ENCODE assay signal across 8 cellular contexts in genomic region chr1:53946252-53947171, GRCh38. TPM values are rescaled to one million over a fixed set of nuclear protein-coding genes. Genes with fewer than 3 reads are reported as not detected.
DNase-seq lines count a peak whose midpoint lies in the region; ATAC-seq and TF ChIP-seq lines count a peak whose summit lies in the region.

LRRC42 (plus strand) TSS chr1:53946350; CDS start chr1:53952000, 5,650 bp downstream.

- no peaks in the 10 kb centered on the region for H3K9me3 Mint-ChIP-seq in H9
- no peaks in the 10 kb centered on the region for H3K9me3 Mint-ChIP-seq in stimulated activated effector memory CD8-positive, alpha-beta T cell treated with anti-CD3 and anti-CD28 coated beads, Interleukin-12 subunit alpha, Interleukin-12 subunit beta, amount 100 ng/mL, for 72 hours

- peaks cover 13% of the 10 kb centered on the region for H3K23me2 ChIP-seq in H9 (ENCODE audit: insufficient read length, low read depth, low read length, poor library complexity, severe bottlenecking)

- H4K5ac ChIP-seq in H9 (ENCODE audit: insufficient read length, low read depth, low read length): no peak within 1 kb of the TSS

- H3K18ac ChIP-seq in H9 (ENCODE audit: insufficient read length, low read depth, low read length): no peak within 1 kb of the TSS

- H3K4ac ChIP-seq in H9 (ENCODE audit: low read depth, low read length): no peak within 1 kb of the TSS

- H3K4me1 Mint-ChIP-seq in H9: peaks cover 55 to 68% of the 10 kb centered on the region in 2 experiments
- peaks cover 55% of the 10 kb centered on the region for H3K4me1 Mint-ChIP-seq in stimulated activated effector memory CD8-positive, alpha-beta T cell treated with anti-CD3 and anti-CD28 coated beads, Interleukin-12 subunit alpha, Interleukin-12 subunit beta, amount 100 ng/mL, for 72 hours

- DNase-seq in stimulated activated CD8-positive, alpha-beta memory T cell treated with anti-CD3 and anti-CD28 coated beads, Interleukin-12 subunit alpha, Interleukin-12 subunit beta, amount 100 ng/mL, for 24 hours (ENCODE audit: extremely low read depth): peak; percentile 73
- DNase-seq in stimulated activated CD8-positive, alpha-beta memory T cell treated with anti-CD3 and anti-CD28 coated beads, Interleukin-4, amount 100 ng/mL, for 48 hours: no peak
- DNase-seq in H9: no peak
- no peak for DNase-seq in stimulated activated effector memory CD8-positive, alpha-beta T cell treated with anti-CD3 and anti-CD28 coated beads, Interleukin-12 subunit alpha, Interleukin-12 subunit beta, amount 100 ng/mL, for 72 hours (ENCODE audit: low spot score in 2 of 2)
- DNase-seq in pons (ENCODE audit: low spot score): no peak

- H3K23ac ChIP-seq in H9 (ENCODE audit: insufficient read length, low read depth, low read length): no peak within 1 kb of the TSS

- TF ChIP-seq CTCF in H9 (conservative IDR thresholded peaks at IDR 0.05) (no peak; the same call in 2 of the 3 replicates), LNCAP (IDR thresholded peaks at IDR 0.05) (peak; percentile 40)

- H4K20me1 ChIP-seq in H9 (ENCODE audit: control insufficient read depth, insufficient read depth, insufficient read length): no peaks in the 10 kb centered on the region

- H3K4me2 ChIP-seq in H9 (ENCODE audit: insufficient read depth, insufficient read length, low read length): peak within 1 kb of the TSS; percentile 94

- H3K36me3 Mint-ChIP-seq in H9 (ENCODE audit: insufficient read depth in 1 of 3, low read depth in 3 of 3): peaks cover under 1 to 14% (median under 1%) of the 10 kb centered on the region in 3 experiments; a peak in 5 of 7 replicates
- peaks cover 43% of the 10 kb centered on the region for H3K36me3 Mint-ChIP-seq in stimulated activated effector memory CD8-positive, alpha-beta T cell treated with anti-CD3 and anti-CD28 coated beads, Interleukin-12 subunit alpha, Interleukin-12 subunit beta, amount 100 ng/mL, for 72 hours

- H3K14ac ChIP-seq in H9 (ENCODE audit: insufficient read depth, low read length): peak within 1 kb of the TSS; percentile 83

- no peak within 1 kb of the TSS for H4K91ac ChIP-seq in H9 (ENCODE audit: insufficient read length, low read depth, low read length)

- no peaks in the 10 kb centered on the region; the same call in none of the 2 replicates for H3K27me3 Mint-ChIP-seq in H9 (ENCODE audit: low read depth)

- no peak within 1 kb of the TSS for H4K8ac ChIP-seq in H9 (replicated peaks; ENCODE audit: insufficient read length, low read depth, low read length)

- H2BK12ac ChIP-seq in H9 (ENCODE audit: insufficient read length, low read depth, low read length): no peak within 1 kb of the TSS

- no peak within 1 kb of the TSS for H2AFZ ChIP-seq in H9 (ENCODE audit: low read length)

- H2BK120ac ChIP-seq in H9 (ENCODE audit: low read depth, low read length, poor library complexity, severe bottlenecking): no peak within 1 kb of the TSS

- no peak within 1 kb of the TSS for H2BK5ac ChIP-seq in H9 (ENCODE audit: insufficient read length, low read length)

- H3K4me3 Mint-ChIP-seq in H9: peak within 1 kb of the TSS; percentile 91 to 97
- H3K4me3 Mint-ChIP-seq in stimulated activated effector memory CD8-positive, alpha-beta T cell treated with anti-CD3 and anti-CD28 coated beads, Interleukin-12 subunit alpha, Interleukin-12 subunit beta, amount 100 ng/mL, for 72 hours: peak within 1 kb of the TSS; percentile 98

- no peaks in the 10 kb centered on the region; the same call in 1 of the 2 replicates for H3K79me2 ChIP-seq in H9 (ENCODE audit: insufficient read depth, low read length)

- H3K9me3 ChIP-seq in H9 (ENCODE audit: control insufficient read depth, low read depth, low read length): no peaks in the 10 kb centered on the region
- H3K9me3 ChIP-seq in iPS-20b (ENCODE audit: insufficient read depth, low read depth, low read length): no peaks in the 10 kb centered on the region

- H3K4me3 ChIP-seq in iPS-20b (ENCODE audit: low read length): peak within 1 kb of the TSS; percentile 87

- no peaks in the 10 kb centered on the region for H3K36me3 ChIP-seq in iPS-20b (ENCODE audit: insufficient read depth, low read depth, low read length)

- H3K9ac ChIP-seq in H9 (ENCODE audit: extremely low read depth, insufficient read length, low read length) (peak within 1 kb of the TSS; percentile 7), iPS-20b (ENCODE audit: low read depth, low read length) (peak within 1 kb of the TSS; percentile 72; the same call in 1 of the 2 replicates)

- peaks cover 5% of the 10 kb centered on the region for H3K4me1 ChIP-seq in H9 (ENCODE audit: insufficient read depth, low read length)
- peaks cover 19% of the 10 kb centered on the region; the same call in 1 of the 2 replicates for H3K4me1 ChIP-seq in iPS-20b (ENCODE audit: insufficient read depth, low read length)

- ATAC-seq in stimulated activated effector memory CD8-positive, alpha-beta T cell treated with anti-CD3 and anti-CD28 coated beads, Interleukin-12 subunit alpha, Interleukin-12 subunit beta, amount 100 ng/mL, for 72 hours: peak; percentile 72

- H2BK15ac ChIP-seq in H9 (ENCODE audit: low read depth, low read length): no peak within 1 kb of the TSS

- H2AK5ac ChIP-seq in H9 (ENCODE audit: insufficient read length, low read length): no peak within 1 kb of the TSS

- WGBS in H9 (ENCODE audit: extremely low coverage, insufficient read length, low lambda C conversion rate): no CpG with 5 or more reads among the region's 58 CpGs

- H3K56ac ChIP-seq in H9 (ENCODE audit: insufficient read length, low read depth, low read length): no peak within 1 kb of the TSS

- no peaks in the 10 kb centered on the region for H3K79me1 ChIP-seq in H9 (ENCODE audit: insufficient read depth, low read depth, low read length, poor library complexity, severe bottlenecking)

- no peak within 1 kb of the TSS for H2BK20ac ChIP-seq in H9 (ENCODE audit: low read depth, low read length, poor library complexity, severe bottlenecking)

- H3K27ac ChIP-seq in H9 (ENCODE audit: insufficient read length, low read depth, low read length) (no peak within 1 kb of the TSS), angular gyrus (ENCODE audit: low read depth, low read length) (peak within 1 kb of the TSS; percentile 86), iPS-20b (ENCODE audit: low read length) (peak within 1 kb of the TSS; percentile 27)

- H3K27ac Mint-ChIP-seq in H9: peak within 1 kb of the TSS; percentile 63 to 88 (median 79); a peak in 6 of 7 replicates
- peak within 1 kb of the TSS; percentile 96 for H3K27ac Mint-ChIP-seq in stimulated activated effector memory CD8-positive, alpha-beta T cell treated with anti-CD3 and anti-CD28 coated beads, Interleukin-12 subunit alpha, Interleukin-12 subunit beta, amount 100 ng/mL, for 72 hours

- no peaks in the 10 kb centered on the region for H3K27me3 ChIP-seq in H9 (ENCODE audit: insufficient read depth, low read length)
- no peaks in the 10 kb centered on the region for H3K27me3 ChIP-seq in iPS-20b (ENCODE audit: insufficient read depth, low read length)

- no peak within 1 kb of the TSS for H3T11ph ChIP-seq in H9 (ENCODE audit: low read length)

RNA-seq across cellular contexts. Expression of gene LRRC42, which starts in this region (rescaled TPM):
- total RNA-seq in H9 (2021): 36.3 and 38.2 TPM in 2 replicates
